17 cellular contexts compared by ENCODE assay signal in the genomic region with DNA sequence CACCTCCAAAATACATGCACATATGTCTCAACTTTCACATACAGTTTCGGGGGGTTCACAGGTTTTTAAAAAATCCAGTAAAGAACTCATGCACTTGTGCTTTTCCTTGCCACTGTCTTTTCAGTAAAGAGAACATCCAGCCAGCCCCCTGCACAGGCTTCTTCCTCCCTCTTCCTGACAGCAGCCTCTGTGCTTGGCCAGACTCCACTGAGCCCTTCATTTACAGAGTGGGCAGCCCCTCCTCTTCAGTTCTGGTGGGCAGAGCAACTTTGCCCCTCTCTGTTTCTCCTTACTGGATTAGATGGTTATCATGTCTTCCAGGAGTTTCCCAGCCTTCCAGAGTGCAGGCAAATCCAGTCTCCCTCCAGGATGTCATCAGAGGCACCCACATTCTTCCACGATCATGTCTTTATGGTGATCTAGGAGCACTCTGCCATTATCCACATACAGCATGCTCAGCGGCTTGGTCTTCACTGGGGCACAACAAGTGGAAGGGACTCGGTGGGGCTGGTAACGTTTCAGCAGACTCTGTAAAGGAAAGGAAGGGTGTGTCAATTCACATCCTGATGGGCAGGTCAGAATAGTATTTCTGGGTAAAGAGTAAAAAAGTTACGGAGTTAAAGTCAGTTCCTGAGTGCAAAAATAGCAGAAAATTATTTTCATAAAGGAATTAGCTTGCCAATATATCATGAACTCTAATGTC. TPM values are rescaled to one million over a fixed set of nuclear protein-coding genes. Genes with fewer than 3 reads are reported as not detected.
A peak's percentile ranks its signal among the peaks of the same experiment; 100 is the strongest.
DNase-seq lines count a peak whose midpoint lies in the region; ATAC-seq and TF ChIP-seq lines count a peak whose summit lies in the region.
"Had no signal": no experiment of that assay in that cellular context is flagged by ENCODE, and none has a peak within 500 bp of the region (broad histone marks: within the 10 kb centered on the region; RNA-seq: fewer than 3 reads in every experiment).

No MANE protein-coding gene starts in this region.

- peaks cover 11% of the 10 kb centered on the region for H3K36me3 Mint-ChIP-seq in activated CD4-positive, alpha-beta T cell treated with anti-CD3 and anti-CD28 coated beads, Interleukin-2, amount 10 ng/mL, durations not matched to agents 7 days and 5 days (ENCODE audit: low read depth)
- peaks cover 24% of the 10 kb centered on the region for H3K36me3 Mint-ChIP-seq in CD8-positive, alpha-beta T cell
- peaks cover 9% of the 10 kb centered on the region for H3K36me3 Mint-ChIP-seq in central memory CD8-positive, alpha-beta T cell (ENCODE audit: insufficient read depth)

- POLR2A ChIA-PET in activated CD4-positive, alpha-beta T cell treated with anti-CD3 and anti-CD28 coated beads, Interleukin-2, amount 10 ng/mL, durations not matched to agents 7 days and 5 days (lab: Charles Lee) = no interaction called here
- POLR2A ChIA-PET in CD8-positive, alpha-beta T cell (lab: Charles Lee) = interaction anchor here (1.8 kb wide), 1 partner anchor 29 kb away, joined by 5 read pairs; the partner anchor contains the start of gene EIF4EBP2

- CTCF ChIA-PET in activated CD4-positive, alpha-beta T cell treated with anti-CD3 and anti-CD28 coated beads, Interleukin-2, amount 10 ng/mL, durations not matched to agents 7 days and 5 days (lab: Charles Lee) = interaction anchor here (1.2 kb wide), 1 partner anchor 28 kb away, joined by 4 read pairs; no protein-coding TSS in a partner anchor
- CTCF ChIA-PET in CD8-positive, alpha-beta T cell (lab: Charles Lee) = interaction anchor here (0.8 kb wide), 1 partner anchor 29 kb away, joined by 5 read pairs; the partner anchor contains the start of gene EIF4EBP2

- H3K36me3 ChIP-seq in CD8-positive, alpha-beta T cell (ENCODE audit: insufficient read depth, low read length) = peaks cover 3% of the 10 kb centered on the region
- H3K36me3 ChIP-seq in parathyroid adenoma (ENCODE audit: control insufficient read depth, insufficient read depth, low read length) (no peaks in the 10 kb centered on the region), HAP-1 (replicated peaks) (peaks cover 10% of the 10 kb centered on the region)
- H3K36me3 ChIP-seq: prostate gland had no signal

- DNase-seq in activated CD4-positive, alpha-beta T cell treated with anti-CD3 and anti-CD28 coated beads, Interleukin-2, amount 10 ng/mL, durations not matched to agents 7 days and 5 days = peak; percentile 16
- no peak for DNase-seq in activated CD4-positive, alpha-beta T cell treated with anti-CD3 and anti-CD28 coated beads for 4 hours
- no peak for DNase-seq in CD8-positive, alpha-beta T cell
- DNase-seq in central memory CD8-positive, alpha-beta T cell (ENCODE audit: low spot score in 2 of 2) = no peak
- DNase-seq in HAP-1 (ENCODE audit: low spot score in 2 of 2) = no peak
- DNase-seq in NCI-H446 (lab: John Stamatoyannopoulos, UW) = no peak
- DNase-seq: effector CD8-positive, alpha-beta T cell; mucosa of descending colon; NCI-H1694 treated with DMSO at 0.1 percent for 48 hours; NCI-H526 treated with DMSO at 0.1 percent for 48 hours; PC-3; upper lobe of right lung had no signal

- H3K4me3 Mint-ChIP-seq in activated CD4-positive, alpha-beta T cell treated with anti-CD3 and anti-CD28 coated beads, Interleukin-2, amount 10 ng/mL, durations not matched to agents 7 days and 5 days = peak overlapping the region; percentile 72
- H3K4me3 Mint-ChIP-seq in CD8-positive, alpha-beta T cell = no peak overlapping the region
- H3K4me3 Mint-ChIP-seq in central memory CD8-positive, alpha-beta T cell = peak overlapping the region; percentile 33

- ATAC-seq in CD8-positive, alpha-beta T cell = no peak
- no peak for ATAC-seq in central memory CD8-positive, alpha-beta T cell (replicated peaks; ENCODE audit: extremely low read depth, poor library complexity, severe bottlenecking)
- no peak for ATAC-seq in HG02981 (IDR thresholded peaks at IDR 0.05; ENCODE audit: unreplicated experiment)
- ATAC-seq: upper lobe of right lung had no signal

- H3K27ac Mint-ChIP-seq in activated CD4-positive, alpha-beta T cell treated with anti-CD3 and anti-CD28 coated beads, Interleukin-2, amount 10 ng/mL, durations not matched to agents 7 days and 5 days = peak overlapping the region; percentile 86
- peak overlapping the region; percentile 73 for H3K27ac Mint-ChIP-seq in CD8-positive, alpha-beta T cell
- peak overlapping the region; percentile 2 for H3K27ac Mint-ChIP-seq in central memory CD8-positive, alpha-beta T cell (ENCODE audit: low read depth)

- peaks cover 13% of the 10 kb centered on the region for H3K4me1 ChIP-seq in CD8-positive, alpha-beta T cell (ENCODE audit: insufficient read depth, low read length)
- H3K4me1 ChIP-seq in parathyroid adenoma (peaks cover 10% of the 10 kb centered on the region), HAP-1 (no peaks in the 10 kb centered on the region)
- H3K4me1 ChIP-seq: prostate gland had no signal

- no peak for TF ChIP-seq CTCF in CD8-positive, alpha-beta T cell (IDR thresholded peaks at IDR 0.05)
- TF ChIP-seq CTCF in parathyroid adenoma (IDR thresholded peaks at IDR 0.05) = no peak

- no peaks in the 10 kb centered on the region for H3K79me2 ChIP-seq in parathyroid adenoma

- intact Hi-C loops in CD8-positive, alpha-beta T cell (cut with DNase I, micrococcal nuclease) = no loop called here

- H3K27me3 ChIP-seq in CD8-positive, alpha-beta T cell (ENCODE audit: insufficient read depth, low read length) = no peaks in the 10 kb centered on the region
- H3K27me3 ChIP-seq in parathyroid adenoma (ENCODE audit: control insufficient read depth, insufficient read depth, low read length) = no peaks in the 10 kb centered on the region
- no peaks in the 10 kb centered on the region for H3K27me3 ChIP-seq in HAP-1 (ENCODE audit: low read depth)
- H3K27me3 ChIP-seq: body of pancreas, upper lobe of right lung had no signal

- H3K9me3 ChIP-seq in CD8-positive, alpha-beta T cell (ENCODE audit: low read length) = no peaks in the 10 kb centered on the region
- H3K9me3 ChIP-seq in parathyroid adenoma (ENCODE audit: control insufficient read depth, low read length) (no peaks in the 10 kb centered on the region), HAP-1 (no peaks in the 10 kb centered on the region)
- H3K9me3 ChIP-seq: body of pancreas, Caco-2, mucosa of descending colon, prostate gland, upper lobe of right lung had no signal

- peaks cover 25% of the 10 kb centered on the region for H3K4me1 Mint-ChIP-seq in activated CD4-positive, alpha-beta T cell treated with anti-CD3 and anti-CD28 coated beads, Interleukin-2, amount 10 ng/mL, durations not matched to agents 7 days and 5 days
- peaks cover 21% of the 10 kb centered on the region for H3K4me1 Mint-ChIP-seq in CD8-positive, alpha-beta T cell (ENCODE audit: low read depth)
- peaks cover 7% of the 10 kb centered on the region for H3K4me1 Mint-ChIP-seq in central memory CD8-positive, alpha-beta T cell

- in situ Hi-C loops in HAP-1 (cut with MboI; ENCODE audit: low sequenced_read_pairs) = no loop called here

- no peak overlapping the region for H3K27ac ChIP-seq in CD8-positive, alpha-beta T cell (ENCODE audit: low read depth, low read length)
- peak overlapping the region; percentile 34 for H3K27ac ChIP-seq in parathyroid adenoma
- H3K27ac ChIP-seq: prostate gland had no signal

- no peak overlapping the region for H3K4me2 ChIP-seq in parathyroid adenoma (ENCODE audit: low read length)

- H3K9me3 Mint-ChIP-seq in activated CD4-positive, alpha-beta T cell treated with anti-CD3 and anti-CD28 coated beads, Interleukin-2, amount 10 ng/mL, durations not matched to agents 7 days and 5 days = no peaks in the 10 kb centered on the region
- no peaks in the 10 kb centered on the region for H3K9me3 Mint-ChIP-seq in CD8-positive, alpha-beta T cell
- no peaks in the 10 kb centered on the region for H3K9me3 Mint-ChIP-seq in central memory CD8-positive, alpha-beta T cell

- H3K4me3 ChIP-seq in CD8-positive, alpha-beta T cell (ENCODE audit: low read depth, low read length) = no peak overlapping the region
- H3K4me3 ChIP-seq in parathyroid adenoma (ENCODE audit: low read depth, low read length) (no peak overlapping the region), HAP-1 (no peak overlapping the region)
- H3K4me3 ChIP-seq: body of pancreas, mucosa of descending colon, prostate gland, upper lobe of right lung had no signal

- no peak overlapping the region for H3K9ac ChIP-seq in parathyroid adenoma

- peaks cover 8% of the 10 kb centered on the region for H3K27me3 Mint-ChIP-seq in activated CD4-positive, alpha-beta T cell treated with anti-CD3 and anti-CD28 coated beads, Interleukin-2, amount 10 ng/mL, durations not matched to agents 7 days and 5 days
- H3K27me3 Mint-ChIP-seq in CD8-positive, alpha-beta T cell (ENCODE audit: low read depth) = no peaks in the 10 kb centered on the region
- H3K27me3 Mint-ChIP-seq in central memory CD8-positive, alpha-beta T cell = no peaks in the 10 kb centered on the region

- no peak overlapping the region for H2AFZ ChIP-seq in parathyroid adenoma

RNA-seq across cellular contexts. Expression of gene NODAL, which starts 8.8 kb away (rescaled TPM):
- not detected for total RNA-seq in activated CD4-positive, alpha-beta T cell treated with anti-CD3 and anti-CD28 coated beads, Interleukin-2, amount 10 ng/mL, durations not matched to agents 7 days and 5 days
- total RNA-seq in CD8-positive, alpha-beta T cell = not detected
- total RNA-seq: body of pancreas, mucosa of descending colon, PC-3, prostate gland, upper lobe of right lung had no signal

RNA-seq across cellular contexts. Expression of gene EIF4EBP2, which starts 28.8 kb away (rescaled TPM):
- total RNA-seq in activated CD4-positive, alpha-beta T cell treated with anti-CD3 and anti-CD28 coated beads, Interleukin-2, amount 10 ng/mL, durations not matched to agents 7 days and 5 days = 10 to 100 TPM; 56.1 to 68.7 TPM
- 10 to 100 TPM; 22.4 TPM for total RNA-seq in CD8-positive, alpha-beta T cell

RNA-seq across cellular contexts. Expression of gene PALD1, which starts 45.9 kb away (rescaled TPM):
- 1 to 10 TPM; 1.2 to 1.5 TPM for total RNA-seq in activated CD4-positive, alpha-beta T cell treated with anti-CD3 and anti-CD28 coated beads, Interleukin-2, amount 10 ng/mL, durations not matched to agents 7 days and 5 days
- under 1 TPM in 1 of 2 experiments, not detected in 1; 0.08 TPM for total RNA-seq in CD8-positive, alpha-beta T cell

RNA-seq across cellular contexts. Expression of gene LRRC20, which starts 50.3 kb away (rescaled TPM):
- 10 to 100 TPM; 13.2 to 14.9 TPM for total RNA-seq in activated CD4-positive, alpha-beta T cell treated with anti-CD3 and anti-CD28 coated beads, Interleukin-2, amount 10 ng/mL, durations not matched to agents 7 days and 5 days
- total RNA-seq in CD8-positive, alpha-beta T cell = 1 to 10 TPM in 1 of 2 experiments, under 1 TPM in 1; 0.81 to 1.1 TPM

Comparison
In these comparisons a context has a peak if more than half of its experiments do, and no peak if none do; other contexts are left out.
1. H3K27ac Mint-ChIP-seq: peak in every context shown above with its lines; median percentile 86 in activated CD4-positive, alpha-beta T cell treated with anti-CD3 and anti-CD28 coated beads, Interleukin-2, amount 10 ng/mL, durations not matched to agents 7 days and 5 days; 73 in CD8-positive, alpha-beta T cell; 2 in central memory CD8-positive, alpha-beta T cell.